14 cellular contexts compared by ENCODE assay signal in the genomic region with DNA sequence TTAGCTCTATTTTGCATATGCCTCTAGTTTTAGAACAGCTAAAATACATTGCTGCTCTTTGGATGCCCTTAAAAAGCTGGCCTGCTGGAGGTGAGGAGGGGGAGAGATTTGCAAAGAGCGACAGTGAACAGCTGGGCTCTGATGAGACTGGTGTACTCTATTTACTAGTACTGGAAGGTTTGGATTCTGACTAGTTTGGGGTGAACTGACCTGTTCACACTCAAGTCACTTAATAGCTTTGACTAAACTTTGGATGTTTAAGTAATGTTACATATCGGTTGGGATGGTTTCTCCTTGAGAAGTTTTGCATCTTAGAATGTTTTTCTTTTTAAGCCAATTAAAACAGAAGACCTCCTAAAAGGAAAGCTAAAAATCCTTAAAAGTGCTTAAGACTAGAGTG.
DNase-seq lines count a peak whose midpoint lies in the region; ATAC-seq, FAIRE-seq and TF ChIP-seq lines count a peak whose summit lies in the region.
"Had no signal": no experiment of that assay in that cellular context is flagged by ENCODE, and none has a peak within 500 bp of the region (broad histone marks: within the 10 kb centered on the region; RNA-seq: fewer than 3 reads in every experiment).

No MANE protein-coding gene starts in this region.

- H3K9me3 ChIP-seq in mammary epithelial cell (replicated peaks; ENCODE audit: insufficient read depth, low read length) (no peaks in the 10 kb centered on the region), breast epithelium (no peaks in the 10 kb centered on the region), gastroesophageal sphincter (no peaks in the 10 kb centered on the region), T-helper 17 cell (ENCODE audit: control insufficient read depth, low read length, poor library complexity, severe bottlenecking) (no peaks in the 10 kb centered on the region)

- H3K4me1 Mint-ChIP-seq in WTC11 (peaks cover 34% of the 10 kb centered on the region), T-helper 17 cell (peaks cover 14% of the 10 kb centered on the region)

- no peak for TF ChIP-seq EP300 in gastroesophageal sphincter (IDR thresholded peaks at IDR 0.05)

- FAIRE-seq in GM12891 (lab: Jason Lieb, UNC): no peak
- FAIRE-seq: HepG2 had no signal

- no peaks in the 10 kb centered on the region for H3K27me3 Mint-ChIP-seq in WTC11 (ENCODE audit: low read depth)
- no peaks in the 10 kb centered on the region for H3K27me3 Mint-ChIP-seq in T-helper 17 cell
- H3K27me3 Mint-ChIP-seq: CD4-positive, CD25-positive, alpha-beta regulatory T cell had no signal

- H3K4me2 ChIP-seq in mammary epithelial cell (ENCODE audit: insufficient read depth, low read depth, low read length): no peak overlapping the region

- H3K9ac ChIP-seq in mammary epithelial cell (ENCODE audit: insufficient read depth, low read length): no peak overlapping the region

- POLR2A ChIA-PET in WTC11 (lab: Charles Lee): no interaction called here

- no peak overlapping the region for H2AFZ ChIP-seq in mammary epithelial cell (ENCODE audit: low read depth, low read length)

- H3K4me3 Mint-ChIP-seq in WTC11 (no peak overlapping the region), T-helper 17 cell (no peak overlapping the region)
- H3K4me3 Mint-ChIP-seq: CD4-positive, CD25-positive, alpha-beta regulatory T cell had no signal

- ATAC-seq in WTC11 (no peak), gastroesophageal sphincter (no peak), T-helper 17 cell (no peak), HG02852 (IDR thresholded peaks at IDR 0.05; ENCODE audit: unreplicated experiment) (no peak)
- ATAC-seq: HepG2, PC-3 had no signal

- no peaks in the 10 kb centered on the region for H4K20me1 ChIP-seq in mammary epithelial cell (ENCODE audit: insufficient read depth, low read length)

- H3K36me3 ChIP-seq in mammary epithelial cell (ENCODE audit: insufficient read depth, low read length) (peaks cover 2% of the 10 kb centered on the region), breast epithelium (no peaks in the 10 kb centered on the region), gastroesophageal sphincter (no peaks in the 10 kb centered on the region)

- H3K27ac Mint-ChIP-seq in WTC11: peak overlapping the region; percentile 10; the same call in 1 of the 2 replicates
- H3K27ac Mint-ChIP-seq in T-helper 17 cell: no peak overlapping the region

- H3K27me3 ChIP-seq in mammary epithelial cell (ENCODE audit: insufficient read depth, low read length): no peaks in the 10 kb centered on the region
- no peaks in the 10 kb centered on the region for H3K27me3 ChIP-seq in breast epithelium
- no peaks in the 10 kb centered on the region for H3K27me3 ChIP-seq in gastroesophageal sphincter

- TF ChIP-seq POLR2A in breast epithelium (IDR thresholded peaks at IDR 0.05) (no peak), gastroesophageal sphincter (IDR thresholded peaks at IDR 0.05) (no peak), GM12891 (IDR thresholded peaks at IDR 0.05; ENCODE audit: low read depth, low read length) (no peak)

- DNase-seq in mammary epithelial cell (no peak), breast epithelium (ENCODE audit: low spot score in 2 of 2) (no peak), WTC11 (ENCODE audit: low spot score) (no peak), T-helper 17 cell (no peak), GM12891 (ENCODE audit: insufficient read length, low spot score) (no peak)
- DNase-seq: ACHN; Calu3; CD4-positive, CD25-positive, alpha-beta regulatory T cell; H7; MM.1S had no signal

- peaks cover 15% of the 10 kb centered on the region for H3K4me1 ChIP-seq in mammary epithelial cell (ENCODE audit: insufficient read depth, low read length)
- peaks cover 0 to 4% of the 10 kb centered on the region in 2 donors for H3K4me1 ChIP-seq in breast epithelium
- H3K4me1 ChIP-seq in gastroesophageal sphincter: peaks cover 6 to 42% (median 15%) of the 10 kb centered on the region in 3 donors

- dilution Hi-C loops in mammary epithelial cell (cut with HindIII; ENCODE audit: low sequenced_read_pairs): no loop called here

- H3K79me2 ChIP-seq in mammary epithelial cell (ENCODE audit: insufficient read depth, low read length): no peaks in the 10 kb centered on the region

- in situ Hi-C loops in mammary epithelial cell (cut with MboI; ENCODE audit: low sequenced_read_pairs in 2 of 2): no loop called here

- intact Hi-C loops in mammary epithelial cell (cut with micrococcal nuclease): no loop called here
- intact Hi-C loops in breast epithelium (cut with DNase I; ENCODE audit: low total_unique reads): no loop called here

- H3K9me3 Mint-ChIP-seq in WTC11: no peaks in the 10 kb centered on the region
- H3K9me3 Mint-ChIP-seq: CD4-positive, CD25-positive, alpha-beta regulatory T cell had no signal

- H3K4me3 ChIP-seq in mammary epithelial cell (replicated peaks in 1 of 3; ENCODE audit: insufficient read depth in 1 of 3, low read depth in 2 of 3, low read length in 3 of 3) (no peak overlapping the region), breast epithelium (no peak overlapping the region), gastroesophageal sphincter (no peak overlapping the region)

- BruUV-seq in mammary epithelial cell (replicated peaks; lab: Mats Ljungman, UMichigan): no TSS peak

- H3K27ac ChIP-seq in mammary epithelial cell (ENCODE audit: insufficient read depth, low read depth, low read length): peak overlapping the region; percentile 23
- H3K27ac ChIP-seq in breast epithelium: peak overlapping the region in 1 of 2 donors; percentile 62
- peak overlapping the region in 3 of 4 donors; percentile 4 to 24 (median 22) for H3K27ac ChIP-seq in gastroesophageal sphincter

- TF ChIP-seq CTCF in mammary epithelial cell (conservative IDR thresholded peaks at IDR 0.05 in 1 of 2, IDR thresholded peaks at IDR 0.05 in 1 of 2; ENCODE audit: extremely low read depth in 1 of 2, insufficient read depth in 1 of 2, low read depth in 1 of 2, low read length in 2 of 2) (no peak), breast epithelium (IDR thresholded peaks at IDR 0.05) (no peak), WTC11 (IDR thresholded peaks at IDR 0.05) (no peak), gastroesophageal sphincter (IDR thresholded peaks at IDR 0.05) (no peak)

- H3K36me3 Mint-ChIP-seq in WTC11 (0 out of 2 replicates have a peak, but pooled peaks cover 10% of the 10 kb centered on the region), T-helper 17 cell (ENCODE audit: low read depth) (no peaks in the 10 kb centered on the region)

- CTCF ChIA-PET in mammary epithelial cell (lab: Charles Lee; ENCODE audit: low non-redundant PET): no interaction called here
- CTCF ChIA-PET in WTC11 (lab: Charles Lee): interaction anchor here (1.5 kb wide), 2 partner anchors 166 to 277 kb away, joined by 4 to 6 read pairs; no protein-coding TSS in a partner anchor

- WGBS in mammary epithelial cell (ENCODE audit: low coverage, missing lambda C conversion rate): 91% methylated on average over 2 of the region's 2 CpGs
- 0 to 29% methylated on average over 1 to 2 of the region's 2 CpGs for whole genome bisulfite sequencing in gastroesophageal sphincter (ENCODE audit: low coverage in 1 of 2), 2 donors

TF ChIP-seq in WTC11, 78 proteins besides CTCF, POLR2A, EP300 and RAD21 (continues in another document):
- TF ChIP-seq, protein P1, sequence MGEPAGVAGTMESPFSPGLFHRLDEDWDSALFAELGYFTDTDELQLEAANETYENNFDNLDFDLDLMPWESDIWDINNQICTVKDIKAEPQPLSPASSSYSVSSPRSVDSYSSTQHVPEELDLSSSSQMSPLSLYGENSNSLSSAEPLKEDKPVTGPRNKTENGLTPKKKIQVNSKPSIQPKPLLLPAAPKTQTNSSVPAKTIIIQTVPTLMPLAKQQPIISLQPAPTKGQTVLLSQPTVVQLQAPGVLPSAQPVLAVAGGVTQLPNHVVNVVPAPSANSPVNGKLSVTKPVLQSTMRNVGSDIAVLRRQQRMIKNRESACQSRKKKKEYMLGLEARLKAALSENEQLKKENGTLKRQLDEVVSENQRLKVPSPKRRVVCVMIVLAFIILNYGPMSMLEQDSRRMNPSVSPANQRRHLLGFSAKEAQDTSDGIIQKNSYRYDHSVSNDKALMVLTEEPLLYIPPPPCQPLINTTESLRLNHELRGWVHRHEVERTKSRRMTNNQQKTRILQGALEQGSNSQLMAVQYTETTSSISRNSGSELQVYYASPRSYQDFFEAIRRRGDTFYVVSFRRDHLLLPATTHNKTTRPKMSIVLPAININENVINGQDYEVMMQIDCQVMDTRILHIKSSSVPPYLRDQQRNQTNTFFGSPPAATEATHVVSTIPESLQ (CRISPR knock-in tag; IDR thresholded peaks at IDR 0.05): no peak
- no peak for TF ChIP-seq FOXJ3 (CRISPR knock-in tag; IDR thresholded peaks at IDR 0.05; ENCODE audit: borderline replicate concordance)
- TF ChIP-seq, protein P2, sequence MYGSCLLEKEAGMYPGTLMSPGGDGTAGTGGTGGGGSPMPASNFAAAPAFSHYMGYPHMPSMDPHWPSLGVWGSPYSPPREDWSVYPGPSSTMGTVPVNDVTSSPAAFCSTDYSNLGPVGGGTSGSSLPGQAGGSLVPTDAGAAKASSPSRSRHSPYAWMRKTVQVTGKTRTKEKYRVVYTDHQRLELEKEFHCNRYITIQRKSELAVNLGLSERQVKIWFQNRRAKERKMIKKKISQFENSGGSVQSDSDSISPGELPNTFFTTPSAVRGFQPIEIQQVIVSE (CRISPR knock-in tag; IDR thresholded peaks at IDR 0.05; ENCODE audit: borderline replicate concordance): no peak

TF ChIP-seq in GM12891, 5 proteins besides CTCF, POLR2A, EP300 and RAD21:
- TF ChIP-seq TAF1 (IDR thresholded peaks at IDR 0.05; ENCODE audit: low read depth, low read length): no peak
- TF ChIP-seq SPI1 (IDR thresholded peaks at IDR 0.05; ENCODE audit: low read depth, low read length): no peak
- TF ChIP-seq POLR2AphosphoS5 (IDR thresholded peaks at IDR 0.05; ENCODE audit: low read depth, low read length): no peak
- TF ChIP-seq PAX5 (IDR thresholded peaks at IDR 0.05; ENCODE audit: insufficient read depth, low read length, severe bottlenecking): no peak
- TF ChIP-seq POU2F2 (IDR thresholded peaks at IDR 0.05; ENCODE audit: low read depth, low read length): no peak
